17 cellular contexts compared by ENCODE assay signal in genomic region chr2:7887441-7887840, GRCh38.
"Had no signal": no experiment of that assay in that cellular context is flagged by ENCODE, and none has a peak within 500 bp of the region (broad histone marks: within the 10 kb centered on the region; RNA-seq: fewer than 3 reads in every experiment).

No MANE protein-coding gene starts in this region.

- H3K36me3 Mint-ChIP-seq: activated naive CD4-positive, alpha-beta T cell treated with anti-CD3 and anti-CD28 coated beads, Interleukin-2, amount 10 ng/mL, durations not matched to agents 7 days and 5 days had no signal

- H3K27me3 ChIP-seq: body of pancreas, right atrium auricular region, upper lobe of right lung had no signal

- H3K4me2 ChIP-seq: neural progenitor cell had no signal

- ATAC-seq: activated naive CD8-positive, alpha-beta T cell treated with anti-CD3 and anti-CD28 coated beads, Interleukin-2, amount 50 U/mL, for 24 hours; body of pancreas; naive thymus-derived CD4-positive, alpha-beta T cell; upper lobe of right lung had no signal

- H3K9me3 Mint-ChIP-seq: activated naive CD4-positive, alpha-beta T cell treated with anti-CD3 and anti-CD28 coated beads, Interleukin-2, amount 10 ng/mL, durations not matched to agents 7 days and 5 days; activated naive CD8-positive, alpha-beta T cell treated with anti-CD3 and anti-CD28 coated beads, Interleukin-2, amount 50 U/mL, for 24 hours; dendritic cell treated with granulocyte-macrophage colony-stimulating factor and Interleukin-4, amounts not matched to agents 40 ng/mL and 50 ng/mL, for 4 days had no signal

- H3K9me3 ChIP-seq: body of pancreas, right atrium auricular region, upper lobe of right lung had no signal

- DNase-seq: activated CD4-positive, alpha-beta memory T cell treated with anti-CD3 and anti-CD28 coated beads, Interleukin-2, amount 10 ng/mL, durations not matched to agents 7 days and 5 days; activated CD4-positive, alpha-beta T cell treated with anti-CD3 and anti-CD28 coated beads, Interleukin-2, amount 10 ng/mL, durations not matched to agents 24 days and 14 days; activated effector memory CD4-positive, alpha-beta T cell treated with anti-CD3 and anti-CD28 coated beads, Interleukin-2, amount 50 U/mL, for 16 hours; activated naive CD4-positive, alpha-beta T cell treated with anti-CD3 and anti-CD28 coated beads, Interleukin-2, amount 10 ng/mL, durations not matched to agents 7 days and 5 days; activated naive CD8-positive, alpha-beta T cell treated with anti-CD3 and anti-CD28 coated beads, Interleukin-2, amount 50 U/mL, for 24 hours; body of pancreas; effector CD4-positive, alpha-beta T cell; hypothalamus; left ventricle myocardium inferior; naive thymus-derived CD4-positive, alpha-beta T cell; stimulated activated CD4-positive, alpha-beta T cell treated with anti-CD3 and anti-CD28 coated beads, Interleukin-4, amount 100 ng/mL, for 24 hours; stimulated activated naive CD4-positive, alpha-beta T cell treated with Interleukin-2 at 50 U/mL for 16 hours; T1000; upper lobe of right lung had no signal

- H3K4me1 Mint-ChIP-seq: activated CD4-positive, alpha-beta memory T cell treated with anti-CD3 and anti-CD28 coated beads, Interleukin-2, amount 10 ng/mL, durations not matched to agents 7 days and 5 days; activated CD4-positive, alpha-beta T cell treated with anti-CD3 and anti-CD28 coated beads, Interleukin-2, amount 10 ng/mL, durations not matched to agents 24 days and 14 days; activated naive CD4-positive, alpha-beta T cell treated with anti-CD3 and anti-CD28 coated beads, Interleukin-2, amount 10 ng/mL, durations not matched to agents 7 days and 5 days; activated naive CD8-positive, alpha-beta T cell treated with anti-CD3 and anti-CD28 coated beads, Interleukin-2, amount 50 U/mL, for 24 hours had no signal

- H3K4me1 ChIP-seq: body of pancreas, left ventricle myocardium inferior, right atrium auricular region, upper lobe of right lung had no signal

- H3K27me3 Mint-ChIP-seq: activated naive CD8-positive, alpha-beta T cell treated with anti-CD3 and anti-CD28 coated beads, Interleukin-2, amount 50 U/mL, for 24 hours had no signal

- H2AFZ ChIP-seq: neural progenitor cell had no signal

- H3K36me3 ChIP-seq: left ventricle myocardium inferior, neural progenitor cell, right atrium auricular region, upper lobe of right lung had no signal

- H3K4me3 ChIP-seq: body of pancreas, left ventricle myocardium inferior, neural progenitor cell, right atrium auricular region, upper lobe of right lung had no signal

- H3K9ac ChIP-seq: neural progenitor cell had no signal

- H3K4me3 Mint-ChIP-seq: activated CD4-positive, alpha-beta memory T cell treated with anti-CD3 and anti-CD28 coated beads, Interleukin-2, amount 10 ng/mL, durations not matched to agents 7 days and 5 days; activated CD4-positive, alpha-beta T cell treated with anti-CD3 and anti-CD28 coated beads, Interleukin-2, amount 10 ng/mL, durations not matched to agents 24 days and 14 days; activated naive CD4-positive, alpha-beta T cell treated with anti-CD3 and anti-CD28 coated beads, Interleukin-2, amount 10 ng/mL, durations not matched to agents 7 days and 5 days; activated naive CD8-positive, alpha-beta T cell treated with anti-CD3 and anti-CD28 coated beads, Interleukin-2, amount 50 U/mL, for 24 hours; dendritic cell treated with granulocyte-macrophage colony-stimulating factor and Interleukin-4, amounts not matched to agents 40 ng/mL and 50 ng/mL, for 4 days; naive thymus-derived CD4-positive, alpha-beta T cell; neural progenitor cell had no signal

- H3K27ac Mint-ChIP-seq: activated CD4-positive, alpha-beta memory T cell treated with anti-CD3 and anti-CD28 coated beads, Interleukin-2, amount 10 ng/mL, durations not matched to agents 7 days and 5 days; activated CD4-positive, alpha-beta T cell treated with anti-CD3 and anti-CD28 coated beads, Interleukin-2, amount 10 ng/mL, durations not matched to agents 24 days and 14 days; activated naive CD4-positive, alpha-beta T cell treated with anti-CD3 and anti-CD28 coated beads, Interleukin-2, amount 10 ng/mL, durations not matched to agents 7 days and 5 days; activated naive CD8-positive, alpha-beta T cell treated with anti-CD3 and anti-CD28 coated beads, Interleukin-2, amount 50 U/mL, for 24 hours; dendritic cell treated with granulocyte-macrophage colony-stimulating factor and Interleukin-4, amounts not matched to agents 40 ng/mL and 50 ng/mL, for 4 days; naive thymus-derived CD4-positive, alpha-beta T cell had no signal

- H3K27ac ChIP-seq: body of pancreas, left ventricle myocardium inferior, neural progenitor cell, right atrium auricular region, upper lobe of right lung had no signal
